In genomic region chr11:64887757-64888405, GRCh38 we compare ENCODE assay signal across 1 cellular context.
A peak's percentile ranks its signal among the peaks of the same experiment; 100 is the strongest.
TF ChIP-seq lines count a peak whose summit lies in the region.

No MANE protein-coding gene starts in this region.

TF ChIP-seq in K562, 482 proteins besides CTCF, POLR2A, EP300 and RAD21 (continued from another document and continues in another):
- TF ChIP-seq ZNF280B (CRISPR knock-in tag; IDR thresholded peaks at IDR 0.05) (no peak), ZHX1 (conservative IDR thresholded peaks at IDR 0.05; ENCODE audit: low read length) (no peak), SNAPC5 (CRISPR knock-in tag; IDR thresholded peaks at IDR 0.05) (no peak), NCOA4 (IDR thresholded peaks at IDR 0.05; ENCODE audit: partially characterized antibody) (no peak), NCOA2 (IDR thresholded peaks at IDR 0.05; ENCODE audit: partially characterized antibody in 2 of 2) (no peak), POLR2G (IDR thresholded peaks at IDR 0.05; ENCODE audit: low read depth, low read length) (peak; percentile 82), NONO (IDR thresholded peaks at IDR 0.05; ENCODE audit: low read depth in 2 of 2, low read length in 1 of 2) (peak in 1 of 2 experiments; percentile 67; a peak in 1 of 4 replicates), MCM7 (IDR thresholded peaks at IDR 0.05) (no peak), MTA2 (IDR thresholded peaks at IDR 0.05; ENCODE audit: low read depth) (no peak), AFF1 (IDR thresholded peaks at IDR 0.05; ENCODE audit: low read depth in 1 of 2, partially characterized antibody in 2 of 2) (no peak), RHOXF2B (CRISPR knock-in tag; conservative IDR thresholded peaks at IDR 0.05) (0 out of 2 replicates have a peak, but pooled peaks have one; percentile 44), ZNF518B (CRISPR knock-in tag; IDR thresholded peaks at IDR 0.05) (no peak), ZFP91 (CRISPR knock-in tag; IDR thresholded peaks at IDR 0.05) (no peak), KLF10 (CRISPR knock-in tag; IDR thresholded peaks at IDR 0.05) (no peak), ZNF707 (CRISPR knock-in tag; conservative IDR thresholded peaks at IDR 0.05) (no peak), PYGO2 (tag; IDR thresholded peaks at IDR 0.05) (no peak), ZNF395 (CRISPR knock-in tag; IDR thresholded peaks at IDR 0.05) (no peak), CEBPB (tag; IDR thresholded peaks at IDR 0.05) (no peak), JUND (IDR thresholded peaks at IDR 0.05; ENCODE audit: borderline replicate concordance, low read depth, low read length) (peak; percentile 48; the same call in 1 of the 2 replicates), JUND (tag; IDR thresholded peaks at IDR 0.05; ENCODE audit: borderline replicate concordance, low read depth, low read length) (no peak; the same call in 2 of the 3 replicates), BMI1 (IDR thresholded peaks at IDR 0.05; ENCODE audit: low read length) (no peak), TCF7 (IDR thresholded peaks at IDR 0.05; ENCODE audit: borderline replicate concordance) (0 out of 2 replicates have a peak, but pooled peaks have one; percentile 21), SMAD4 (CRISPR knock-in tag; conservative IDR thresholded peaks at IDR 0.05) (peak; percentile 73), ZBTB11 (CRISPR knock-in tag; IDR thresholded peaks at IDR 0.05) (peak in 1 of 3 experiments; percentile 58; a peak in 1 of 6 replicates), ZNF586 (CRISPR knock-in tag; conservative IDR thresholded peaks at IDR 0.05) (no peak), ZFP30 (CRISPR knock-in tag; IDR thresholded peaks at IDR 0.05; ENCODE audit: borderline replicate concordance) (no peak), YBX1 (IDR thresholded peaks at IDR 0.05) (no peak), ZNF644 (tag; IDR thresholded peaks at IDR 0.05; ENCODE audit: low read depth) (no peak), HLTF (IDR thresholded peaks at IDR 0.05) (no peak), RNF2 (IDR thresholded peaks at IDR 0.05) (no peak), KAT2B (IDR thresholded peaks at IDR 0.05; ENCODE audit: low read depth, low read length) (no peak), ZKSCAN1 (IDR thresholded peaks at IDR 0.05; ENCODE audit: low read depth, low read length) (peak; percentile 70), GABPA (tag; conservative IDR thresholded peaks at IDR 0.05; ENCODE audit: low read depth) (peak; percentile 64), E2F6 (IDR thresholded peaks at IDR 0.05; ENCODE audit: borderline replicate concordance in 1 of 2, extremely low read depth in 1 of 2, insufficient read depth in 1 of 2, insufficient read length in 1 of 2, low read depth in 1 of 2, low read length in 1 of 2, poor library complexity in 1 of 2, severe bottlenecking in 1 of 2) (peak; percentile 23 to 33), ZNF274 (IDR thresholded peaks at IDR 0.05; ENCODE audit: borderline replicate concordance, low read depth, low read length) (no peak), ZNF12 (CRISPR knock-in tag; IDR thresholded peaks at IDR 0.05) (peak; percentile 37; the same call in 1 of the 2 replicates), GABPB2 (CRISPR knock-in tag; conservative IDR thresholded peaks at IDR 0.05) (no peak), TARDBP (IDR thresholded peaks at IDR 0.05) (no peak), HOXB6 (CRISPR knock-in tag; IDR thresholded peaks at IDR 0.05; ENCODE audit: borderline replicate concordance) (no peak), THAP7 (CRISPR knock-in tag; IDR thresholded peaks at IDR 0.05) (no peak), ZNF695 (CRISPR knock-in tag; IDR thresholded peaks at IDR 0.05) (no peak), MYBL2 (IDR thresholded peaks at IDR 0.05; ENCODE audit: low read depth) (no peak), MYBL2 (CRISPR knock-in tag; IDR thresholded peaks at IDR 0.05; ENCODE audit: borderline replicate concordance) (no peak), NEUROD1 (IDR thresholded peaks at IDR 0.05; ENCODE audit: borderline replicate concordance, low read depth, low read length, partially characterized antibody) (no peak), CHD2 (IDR thresholded peaks at IDR 0.05; ENCODE audit: low read depth, low read length) (no peak)
